In the genomic region with DNA sequence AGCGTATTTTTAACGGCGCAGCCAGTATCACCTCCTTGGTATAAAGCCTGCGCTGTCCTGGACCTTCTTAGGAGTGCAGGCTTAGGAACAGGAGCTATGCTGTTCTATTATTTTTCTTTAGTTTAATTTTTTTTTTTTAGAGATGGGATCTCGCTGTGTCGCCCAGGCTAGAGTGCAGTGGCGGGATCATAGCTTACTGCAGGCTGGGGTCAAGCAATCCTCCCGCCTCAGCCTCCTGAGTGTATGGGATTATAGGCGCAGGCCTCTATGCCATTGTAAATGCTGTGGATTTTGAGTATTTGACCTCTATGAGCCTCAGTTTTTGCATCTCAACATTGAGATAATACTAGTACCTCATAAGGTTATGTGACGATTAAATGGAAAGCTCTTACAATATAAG, we compare ENCODE assay signal across 9 cellular contexts. TPM values are rescaled to one million over a fixed set of nuclear protein-coding genes. Genes with fewer than 3 reads are reported as not detected.
A peak's percentile ranks its signal among the peaks of the same experiment; 100 is the strongest.
DNase-seq lines count a peak whose midpoint lies in the region; ATAC-seq and TF ChIP-seq lines count a peak whose summit lies in the region.
"Had no signal": no experiment of that assay in that cellular context is flagged by ENCODE, and none has a peak within 500 bp of the region (broad histone marks: within the 10 kb centered on the region; RNA-seq: fewer than 3 reads in every experiment).

No MANE protein-coding gene starts in this region.

- H3K4me3 Mint-ChIP-seq in dendritic cell treated with granulocyte-macrophage colony-stimulating factor and Interleukin-4, amounts not matched to agents 40 ng/mL and 50 ng/mL, for 4 days, result peak overlapping the region; percentile 87
- H3K4me3 Mint-ChIP-seq in natural killer cell, result peak overlapping the region; percentile 90

- peak overlapping the region; percentile 62; the same call in 1 of the 2 replicates for H3K4me2 ChIP-seq in KMS-11

- CTCF ChIA-PET in AG04449 (lab: Yijun Ruan, JAX), result interaction anchor here (0.8 to 4.7 kb wide), 6 partner anchors 11 to 257 kb away, joined by 3 to 45 read pairs (median 4); no protein-coding TSS in a partner anchor

- H3K4me1 Mint-ChIP-seq in dendritic cell treated with granulocyte-macrophage colony-stimulating factor and Interleukin-4, amounts not matched to agents 40 ng/mL and 50 ng/mL, for 4 days (ENCODE audit: low read depth), result peaks cover 38% of the 10 kb centered on the region
- peaks cover 50 to 56% of the 10 kb centered on the region in 2 donors for H3K4me1 Mint-ChIP-seq in natural killer cell

- no peak for TF ChIP-seq CTCF in AG04449 (IDR thresholded peaks at IDR 0.05; ENCODE audit: insufficient read depth, low read length, missing control alignments)
- TF ChIP-seq CTCF in KMS-11 (conservative IDR thresholded peaks at IDR 0.05; ENCODE audit: low read depth, low read length), result no peak
- TF ChIP-seq CTCF in natural killer cell (IDR thresholded peaks at IDR 0.05), result no peak

- no peaks in the 10 kb centered on the region for H4K20me1 ChIP-seq in KMS-11 (ENCODE audit: insufficient read depth)

- peaks cover 14% of the 10 kb centered on the region for H3K9me3 Mint-ChIP-seq in dendritic cell treated with granulocyte-macrophage colony-stimulating factor and Interleukin-4, amounts not matched to agents 40 ng/mL and 50 ng/mL, for 4 days
- H3K9me3 Mint-ChIP-seq in natural killer cell, result peaks cover 6 to 9% of the 10 kb centered on the region in 2 donors

- no peaks in the 10 kb centered on the region for H3K27me3 ChIP-seq in KMS-11 (ENCODE audit: insufficient read depth, low read depth)

- intact Hi-C loops in dendritic cell treated with granulocyte-macrophage colony-stimulating factor and Interleukin-4, amounts not matched to agents 40 ng/mL and 50 ng/mL, for 4 days (cut with micrococcal nuclease), result loop anchor here (2.0 to 5.0 kb wide), 2 partner anchors 138 to 152 kb away; partner anchors contain the start of gene ZNF641
- intact Hi-C loops in natural killer cell (cut with micrococcal nuclease), result loop anchor here (1.0 kb wide), 1 partner anchor 42 kb away; the partner anchor contains the start of gene ASB8

- peak overlapping the region; percentile 99 for H3K27ac Mint-ChIP-seq in dendritic cell treated with granulocyte-macrophage colony-stimulating factor and Interleukin-4, amounts not matched to agents 40 ng/mL and 50 ng/mL, for 4 days
- H3K27ac Mint-ChIP-seq in natural killer cell, result peak overlapping the region; percentile 82 to 86

- peaks cover 8% of the 10 kb centered on the region for H3K27me3 Mint-ChIP-seq in dendritic cell treated with granulocyte-macrophage colony-stimulating factor and Interleukin-4, amounts not matched to agents 40 ng/mL and 50 ng/mL, for 4 days
- H3K27me3 Mint-ChIP-seq in natural killer cell (ENCODE audit: low read depth in 2 of 2), result peaks cover 13 to 14% of the 10 kb centered on the region in 2 donors

- POLR2A ChIA-PET in AG04449 (lab: Yijun Ruan, JAX), result no interaction called here

- H2AFZ ChIP-seq in KMS-11 (ENCODE audit: low read depth), result no peak overlapping the region

- H3K9ac ChIP-seq in KMS-11, result peak overlapping the region; percentile 86; the same call in 1 of the 2 replicates

- H3K4me3 ChIP-seq in AG04449 (ENCODE audit: low read depth, low read length) (peak overlapping the region; percentile 85), KMS-11 (IDR thresholded peaks at IDR 0.05; ENCODE audit: insufficient read depth, low read depth, low read length) (no peak overlapping the region)

- ATAC-seq in natural killer cell, result no peak
- no peak for ATAC-seq in GM21576 (IDR thresholded peaks at IDR 0.05; ENCODE audit: unreplicated experiment)
- no peak for ATAC-seq in HG02610 (IDR thresholded peaks at IDR 0.05; ENCODE audit: unreplicated experiment)
- no peak for ATAC-seq in HG02852 (IDR thresholded peaks at IDR 0.05; ENCODE audit: unreplicated experiment)
- ATAC-seq in HG02981 (IDR thresholded peaks at IDR 0.05; ENCODE audit: unreplicated experiment), result no peak

- peaks cover 8% of the 10 kb centered on the region for H3K4me1 ChIP-seq in KMS-11 (ENCODE audit: low read depth, poor library complexity, severe bottlenecking)

- DNase-seq in AG04449 (ENCODE audit: low read depth, low spot score) (no peak), natural killer cell (no peak)

- peak overlapping the region; percentile 88; the same call in 1 of the 2 replicates for H3K27ac ChIP-seq in KMS-11

- H3K79me2 ChIP-seq in KMS-11 (ENCODE audit: insufficient read depth, low read depth), result no peaks in the 10 kb centered on the region

- H3K36me3 Mint-ChIP-seq in dendritic cell treated with granulocyte-macrophage colony-stimulating factor and Interleukin-4, amounts not matched to agents 40 ng/mL and 50 ng/mL, for 4 days (ENCODE audit: low read depth), result peaks cover 31% of the 10 kb centered on the region
- H3K36me3 Mint-ChIP-seq in natural killer cell, result peaks cover 21% of the 10 kb centered on the region

- H3K36me3 ChIP-seq in KMS-11 (ENCODE audit: insufficient read depth), result no peaks in the 10 kb centered on the region

RNA-seq across cellular contexts. Expression of gene OR10AD1, which starts 4.1 kb away (rescaled TPM):
- total RNA-seq in natural killer cell, result not detected
- total RNA-seq: lung microvascular endothelial cell had no signal

RNA-seq across cellular contexts. Expression of gene CCDC184, which starts 15.5 kb away (rescaled TPM):
- total RNA-seq in natural killer cell, result 1 to 10 TPM; 3.0 to 6.2 (median 4.2) TPM
- total RNA-seq: lung microvascular endothelial cell had no signal

RNA-seq across cellular contexts. Expression of gene ASB8, which starts 41.7 kb away (rescaled TPM):
- 10 to 100 TPM; 62.9 to 73.8 (median 71.3) TPM for total RNA-seq in natural killer cell
